ENCODE assay signal across 8 cellular contexts in genomic region chr16:89257281-89257731, GRCh38. TPM values are rescaled to one million over a fixed set of nuclear protein-coding genes. Genes with fewer than 3 reads are reported as not detected.
DNase-seq lines count a peak whose midpoint lies in the region; ATAC-seq and TF ChIP-seq lines count a peak whose summit lies in the region.

No MANE protein-coding gene starts in this region.

- H3K4me3 Mint-ChIP-seq in MCF 10A (ENCODE audit: unreplicated experiment), result no peak overlapping the region

- H3K27ac Mint-ChIP-seq in MCF 10A (ENCODE audit: low read depth, unreplicated experiment), result no peak overlapping the region

- H3K4me1 ChIP-seq in breast epithelium (peaks cover 0 to 12% of the 10 kb centered on the region in 2 donors), lung (ENCODE audit: control insufficient read depth in 2 of 2, insufficient read depth in 2 of 2, low read length in 2 of 2) (peaks cover 0 to 11% of the 10 kb centered on the region in 2 donors), vagina (peaks cover 16% of the 10 kb centered on the region)

- WGBS in lung, 2 donors, result 2% methylated on average over 28 to 44 of the region's 44 CpGs

- peaks cover 0 to 10% of the 10 kb centered on the region in 2 donors for H3K27me3 ChIP-seq in breast epithelium
- no peaks in the 10 kb centered on the region for H3K27me3 ChIP-seq in lung (ENCODE audit: control insufficient read depth, insufficient read depth)
- H3K27me3 ChIP-seq in vagina, result no peaks in the 10 kb centered on the region

- H3K9me3 ChIP-seq in breast epithelium, result peaks cover 2 to 4% of the 10 kb centered on the region in 2 donors
- H3K9me3 ChIP-seq in lung (ENCODE audit: control insufficient read depth in 2 of 2, insufficient read depth in 1 of 2, low read length in 1 of 2), result no peaks in the 10 kb centered on the region
- no peaks in the 10 kb centered on the region for H3K9me3 ChIP-seq in vagina

- no peak for ATAC-seq in lung (ENCODE audit: insufficient read depth, low FRiP score)

- DNase-seq in breast epithelium (ENCODE audit: low spot score in 2 of 2) (no peak), MCF 10A (ENCODE audit: unreplicated experiment) (no peak), cerebellum (ENCODE audit: low spot score) (peak; percentile 24), lung (ENCODE audit: low spot score) (no peak), vagina (ENCODE audit: extremely low spot score in 2 of 2) (no peak), OCI-M2 (lab: John Stamatoyannopoulos, UW; ENCODE audit: unreplicated experiment) (no peak), kidney tubule cell (ENCODE audit: low spot score) (no peak), NK-92 (lab: John Stamatoyannopoulos, UW; ENCODE audit: unreplicated experiment) (no peak)

- TF ChIP-seq CTCF in breast epithelium (IDR thresholded peaks at IDR 0.05) (no peak), MCF 10A (IDR thresholded peaks at IDR 0.05; ENCODE audit: unreplicated experiment) (no peak), lung (IDR thresholded peaks at IDR 0.05; ENCODE audit: control extremely low read depth, extremely low read depth) (no peak), vagina (IDR thresholded peaks at IDR 0.05) (no peak)

- no peaks in the 10 kb centered on the region for H3K36me3 Mint-ChIP-seq in MCF 10A (ENCODE audit: insufficient read depth, unreplicated experiment)

- H3K4me1 Mint-ChIP-seq in MCF 10A (ENCODE audit: insufficient read depth, unreplicated experiment), result no peaks in the 10 kb centered on the region

- no TSS peak for BruUV-seq in MCF 10A (replicated peaks; lab: Mats Ljungman, UMichigan)

- H3K9me3 Mint-ChIP-seq in MCF 10A (ENCODE audit: unreplicated experiment), result no peaks in the 10 kb centered on the region

- H3K27ac ChIP-seq in breast epithelium, result peak overlapping the region in 1 of 2 donors; percentile 44
- H3K27ac ChIP-seq in lung (ENCODE audit: low read depth in 1 of 2, low read length in 1 of 2), result peak overlapping the region in 1 of 2 donors; percentile 71
- H3K27ac ChIP-seq in vagina, result no peak overlapping the region

- intact Hi-C loops in breast epithelium (cut with DNase I; ENCODE audit: low total_unique reads) (no loop called here), MCF 10A (cut with micrococcal nuclease) (no loop called here), vagina (cut with DNase I) (no loop called here)

- H3K36me3 ChIP-seq in breast epithelium (no peaks in the 10 kb centered on the region), lung (ENCODE audit: control insufficient read depth in 2 of 2, insufficient read depth in 2 of 2, low read length in 2 of 2) (no peaks in the 10 kb centered on the region), vagina (no peaks in the 10 kb centered on the region)

- peak overlapping the region; percentile 36 to 72 (median 52) for H3K4me3 ChIP-seq in breast epithelium
- peak overlapping the region; percentile 41 for H3K4me3 ChIP-seq in lung
- H3K4me3 ChIP-seq in vagina, result peak overlapping the region; percentile 35 to 40

- no peaks in the 10 kb centered on the region for H3K27me3 Mint-ChIP-seq in MCF 10A (ENCODE audit: insufficient read depth, unreplicated experiment)

- CTCF ChIA-PET in MCF 10A (lab: Yijun Ruan, JAX), result no interaction called here

- POLR2A ChIA-PET in MCF 10A (lab: Yijun Ruan, JAX), result no interaction called here

- TF ChIP-seq POLR2A in breast epithelium (IDR thresholded peaks at IDR 0.05) (no peak), vagina (IDR thresholded peaks at IDR 0.05) (no peak)

RNA-seq across cellular contexts. Expression of gene ZNF778, which starts 39.8 kb away (rescaled TPM):
- 10 to 100 TPM; 10.1 to 20.9 (median 12.5) TPM for total RNA-seq in breast epithelium
- 13.5 and 15.8 TPM in 2 replicates for total RNA-seq in MCF 10A (2022)
- total RNA-seq in cerebellum, result 18.1 TPM
- 10 to 100 TPM in 1 of 2 donors, 1 to 10 TPM in 1; 4.7 to 13.9 TPM for total RNA-seq in lung
- polyA plus RNA-seq in lung, result 1 to 10 TPM; 2.4 to 4.5 TPM
- 6.6 TPM for total RNA-seq in vagina

RNA-seq across cellular contexts. Expression of gene SLC22A31, which starts 57.0 kb away (rescaled TPM):
- not detected for total RNA-seq in breast epithelium
- not detected in 2 replicates for total RNA-seq in MCF 10A (2022)
- 0.91 TPM for total RNA-seq in cerebellum
- 100 to 1,000 TPM in 1 of 2 donors, 10 to 100 TPM in 1; 25.2 to 227 TPM for total RNA-seq in lung
- polyA plus RNA-seq in lung, result 100 to 1,000 TPM in 1 of 2 donors, 10 to 100 TPM in 1; 78.8 to 285 TPM
- total RNA-seq in vagina, result not detected

Comparison
In these comparisons a context has a peak if more than half of its experiments do, and no peak if none do; other contexts are left out.
1. RNA of gene SLC22A31, which starts 57.0 kb away (total RNA-seq): 25.2 to 227 TPM in lung; 0.91 TPM in cerebellum (single experiment), not detected in MCF 10A, not detected in breast epithelium and not detected in vagina (single experiment); every median in the first group is over 10 times any median in the second.
2. Peak in every context shown above with its lines, with median percentiles within 50 percentile points of each other: H3K4me3 ChIP-seq.